9 cellular contexts compared by ENCODE assay signal in genomic region chr10:124723826-124724225, GRCh38. TPM values are rescaled to one million over a fixed set of nuclear protein-coding genes. Genes with fewer than 3 reads are reported as not detected.
A peak's percentile ranks its signal among the peaks of the same experiment; 100 is the strongest.
DNase-seq lines count a peak whose midpoint lies in the region; ATAC-seq and TF ChIP-seq lines count a peak whose summit lies in the region.
"Had no signal": no experiment of that assay in that cellular context is flagged by ENCODE, and none has a peak within 500 bp of the region (broad histone marks: within the 10 kb centered on the region; RNA-seq: fewer than 3 reads in every experiment).

No MANE protein-coding gene starts in this region.

- intact Hi-C loops in activated T-helper 2 cell treated with anti-CD3 and anti-CD28 coated beads, Interferon-gamma antibody, Interleukin-2, Interleukin-4, amounts not matched to agents 10 μg/mL and 5 μg/mL and 100 μg/mL, durations not matched to agents 14 hours and 24 hours and 36 hours (cut with micrococcal nuclease), result loop anchor here (1.0 kb wide), 2 partner anchors 22 to 35 kb away; no protein-coding TSS in a partner anchor
- intact Hi-C loops in head of caudate nucleus (cut with DNase I), result loop anchor here (2.0 kb wide), 1 partner anchor 19 kb away; no protein-coding TSS in a partner anchor

- H3K27ac ChIP-seq in HL-60 (replicated peaks) (peak overlapping the region; percentile 65), liver (ENCODE audit: low read depth in 1 of 2, low read length in 2 of 2) (peak overlapping the region; percentile 61 to 64)

- no peak overlapping the region for H3K9ac ChIP-seq in liver (ENCODE audit: low read depth in 1 of 2, low read length in 2 of 2)

- H3K4me1 Mint-ChIP-seq in activated T-helper 2 cell treated with anti-CD3 and anti-CD28 coated beads, Interferon-gamma antibody, Interleukin-2, Interleukin-4, amounts not matched to agents 10 μg/mL and 5 μg/mL and 100 μg/mL, durations not matched to agents 14 hours and 24 hours and 36 hours (ENCODE audit: low read depth), result peaks cover 67% of the 10 kb centered on the region
- peaks cover 83% of the 10 kb centered on the region for H3K4me1 Mint-ChIP-seq in stimulated activated memory B cell treated with anti-CD40 and anti-IgM and Interleukin-4, amounts not matched to agents 10 μg/mL and 1 μg/mL and 100 μg/mL, for 72 hours

- DNase-seq in HL-60 (ENCODE audit: low read depth in 1 of 2, low spot score in 1 of 2), result no peak
- no peak for DNase-seq in activated T-helper 2 cell treated with anti-CD3 and anti-CD28 coated beads, Interferon-gamma antibody, Interleukin-2, Interleukin-4, amounts not matched to agents 10 μg/mL and 5 μg/mL and 100 μg/mL, durations not matched to agents 14 hours and 24 hours and 36 hours (ENCODE audit: low spot score)
- no peak for DNase-seq in DMS153 treated with DMSO at 0.1 percent for 48 hours (lab: John Stamatoyannopoulos, UW; ENCODE audit: unreplicated experiment)
- no peak for DNase-seq in head of caudate nucleus
- no peak for DNase-seq in NCI-H187 (lab: John Stamatoyannopoulos, UW)
- DNase-seq in GM20000 (ENCODE audit: low spot score), result no peak
- DNase-seq: GF-D8 had no signal

- H3K36me3 ChIP-seq in liver (ENCODE audit: control insufficient read depth in 4 of 4, insufficient read depth in 3 of 4, low read depth in 1 of 4, low read length in 3 of 4), result no peaks in the 10 kb centered on the region

- peaks cover 0 to 15% (median 9%) of the 10 kb centered on the region in 4 donors for H3K4me1 ChIP-seq in liver (ENCODE audit: control insufficient read depth in 4 of 4, insufficient read depth in 4 of 4, low read length in 3 of 4)

- TF ChIP-seq RAD21 in liver (IDR thresholded peaks at IDR 0.05), result no peak

- 78% methylated on average over 9 of the region's 9 CpGs for WGBS in liver

- ATAC-seq in stimulated activated memory B cell treated with anti-CD40 and anti-IgM and Interleukin-4, amounts not matched to agents 10 μg/mL and 1 μg/mL and 100 μg/mL, for 72 hours, result no peak

- H3K27me3 ChIP-seq in HL-60 (ENCODE audit: insufficient read depth, poor library complexity, severe bottlenecking) (no peaks in the 10 kb centered on the region), liver (ENCODE audit: control insufficient read depth in 4 of 4, insufficient read depth in 4 of 4, low read length in 3 of 4) (no peaks in the 10 kb centered on the region)

- H3K9me3 ChIP-seq in liver (ENCODE audit: control insufficient read depth in 4 of 4, low read length in 3 of 4), result no peaks in the 10 kb centered on the region

- H3K4me3 ChIP-seq in HL-60 (replicated peaks; ENCODE audit: insufficient read depth, low read length) (no peak overlapping the region), liver (ENCODE audit: low read depth in 1 of 3, low read length in 3 of 3) (no peak overlapping the region)

- peak overlapping the region; percentile 91 for H3K27ac Mint-ChIP-seq in activated T-helper 2 cell treated with anti-CD3 and anti-CD28 coated beads, Interferon-gamma antibody, Interleukin-2, Interleukin-4, amounts not matched to agents 10 μg/mL and 5 μg/mL and 100 μg/mL, durations not matched to agents 14 hours and 24 hours and 36 hours
- peak overlapping the region; percentile 86 for H3K27ac Mint-ChIP-seq in stimulated activated memory B cell treated with anti-CD40 and anti-IgM and Interleukin-4, amounts not matched to agents 10 μg/mL and 1 μg/mL and 100 μg/mL, for 72 hours

- peaks cover 38% of the 10 kb centered on the region for H3K36me3 Mint-ChIP-seq in activated T-helper 2 cell treated with anti-CD3 and anti-CD28 coated beads, Interferon-gamma antibody, Interleukin-2, Interleukin-4, amounts not matched to agents 10 μg/mL and 5 μg/mL and 100 μg/mL, durations not matched to agents 14 hours and 24 hours and 36 hours (ENCODE audit: low read depth)
- H3K36me3 Mint-ChIP-seq in stimulated activated memory B cell treated with anti-CD40 and anti-IgM and Interleukin-4, amounts not matched to agents 10 μg/mL and 1 μg/mL and 100 μg/mL, for 72 hours, result no peaks in the 10 kb centered on the region

- TF ChIP-seq CTCF in HL-60 (IDR thresholded peaks at IDR 0.05; ENCODE audit: insufficient read depth, low read length), result no peak
- no peak for TF ChIP-seq CTCF in liver (IDR thresholded peaks at IDR 0.05; ENCODE audit: low read depth, low read length, missing input control)
- no peak for TF ChIP-seq CTCF in GM20000 (IDR thresholded peaks at IDR 0.05; ENCODE audit: extremely low read depth, missing control alignments)

- H3K4me3 Mint-ChIP-seq in activated T-helper 2 cell treated with anti-CD3 and anti-CD28 coated beads, Interferon-gamma antibody, Interleukin-2, Interleukin-4, amounts not matched to agents 10 μg/mL and 5 μg/mL and 100 μg/mL, durations not matched to agents 14 hours and 24 hours and 36 hours (ENCODE audit: low read depth), result no peak overlapping the region
- peak overlapping the region; percentile 65 for H3K4me3 Mint-ChIP-seq in stimulated activated memory B cell treated with anti-CD40 and anti-IgM and Interleukin-4, amounts not matched to agents 10 μg/mL and 1 μg/mL and 100 μg/mL, for 72 hours

- no peaks in the 10 kb centered on the region for H3K9me3 Mint-ChIP-seq in activated T-helper 2 cell treated with anti-CD3 and anti-CD28 coated beads, Interferon-gamma antibody, Interleukin-2, Interleukin-4, amounts not matched to agents 10 μg/mL and 5 μg/mL and 100 μg/mL, durations not matched to agents 14 hours and 24 hours and 36 hours
- no peaks in the 10 kb centered on the region for H3K9me3 Mint-ChIP-seq in stimulated activated memory B cell treated with anti-CD40 and anti-IgM and Interleukin-4, amounts not matched to agents 10 μg/mL and 1 μg/mL and 100 μg/mL, for 72 hours

- no peaks in the 10 kb centered on the region for H3K27me3 Mint-ChIP-seq in activated T-helper 2 cell treated with anti-CD3 and anti-CD28 coated beads, Interferon-gamma antibody, Interleukin-2, Interleukin-4, amounts not matched to agents 10 μg/mL and 5 μg/mL and 100 μg/mL, durations not matched to agents 14 hours and 24 hours and 36 hours (ENCODE audit: low read depth)
- H3K27me3 Mint-ChIP-seq in stimulated activated memory B cell treated with anti-CD40 and anti-IgM and Interleukin-4, amounts not matched to agents 10 μg/mL and 1 μg/mL and 100 μg/mL, for 72 hours, result no peaks in the 10 kb centered on the region

TF ChIP-seq in liver, 16 proteins besides CTCF, POLR2A, EP300 and RAD21 (continues in another document):
- no peak for TF ChIP-seq YY1 (IDR thresholded peaks at IDR 0.05)
- TF ChIP-seq, protein P1, sequence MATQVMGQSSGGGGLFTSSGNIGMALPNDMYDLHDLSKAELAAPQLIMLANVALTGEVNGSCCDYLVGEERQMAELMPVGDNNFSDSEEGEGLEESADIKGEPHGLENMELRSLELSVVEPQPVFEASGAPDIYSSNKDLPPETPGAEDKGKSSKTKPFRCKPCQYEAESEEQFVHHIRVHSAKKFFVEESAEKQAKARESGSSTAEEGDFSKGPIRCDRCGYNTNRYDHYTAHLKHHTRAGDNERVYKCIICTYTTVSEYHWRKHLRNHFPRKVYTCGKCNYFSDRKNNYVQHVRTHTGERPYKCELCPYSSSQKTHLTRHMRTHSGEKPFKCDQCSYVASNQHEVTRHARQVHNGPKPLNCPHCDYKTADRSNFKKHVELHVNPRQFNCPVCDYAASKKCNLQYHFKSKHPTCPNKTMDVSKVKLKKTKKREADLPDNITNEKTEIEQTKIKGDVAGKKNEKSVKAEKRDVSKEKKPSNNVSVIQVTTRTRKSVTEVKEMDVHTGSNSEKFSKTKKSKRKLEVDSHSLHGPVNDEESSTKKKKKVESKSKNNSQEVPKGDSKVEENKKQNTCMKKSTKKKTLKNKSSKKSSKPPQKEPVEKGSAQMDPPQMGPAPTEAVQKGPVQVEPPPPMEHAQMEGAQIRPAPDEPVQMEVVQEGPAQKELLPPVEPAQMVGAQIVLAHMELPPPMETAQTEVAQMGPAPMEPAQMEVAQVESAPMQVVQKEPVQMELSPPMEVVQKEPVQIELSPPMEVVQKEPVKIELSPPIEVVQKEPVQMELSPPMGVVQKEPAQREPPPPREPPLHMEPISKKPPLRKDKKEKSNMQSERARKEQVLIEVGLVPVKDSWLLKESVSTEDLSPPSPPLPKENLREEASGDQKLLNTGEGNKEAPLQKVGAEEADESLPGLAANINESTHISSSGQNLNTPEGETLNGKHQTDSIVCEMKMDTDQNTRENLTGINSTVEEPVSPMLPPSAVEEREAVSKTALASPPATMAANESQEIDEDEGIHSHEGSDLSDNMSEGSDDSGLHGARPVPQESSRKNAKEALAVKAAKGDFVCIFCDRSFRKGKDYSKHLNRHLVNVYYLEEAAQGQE (IDR thresholded peaks at IDR 0.05), result no peak
- no peak for TF ChIP-seq TAF1 (conservative IDR thresholded peaks at IDR 0.05)
- TF ChIP-seq HNF4A (conservative IDR thresholded peaks at IDR 0.05), result no peak
- no peak for TF ChIP-seq FOXA1 (IDR thresholded peaks at IDR 0.05)
- TF ChIP-seq, protein P2, sequence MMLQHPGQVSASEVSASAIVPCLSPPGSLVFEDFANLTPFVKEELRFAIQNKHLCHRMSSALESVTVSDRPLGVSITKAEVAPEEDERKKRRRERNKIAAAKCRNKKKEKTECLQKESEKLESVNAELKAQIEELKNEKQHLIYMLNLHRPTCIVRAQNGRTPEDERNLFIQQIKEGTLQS (IDR thresholded peaks at IDR 0.05), result no peak
- no peak for TF ChIP-seq RXRA (IDR thresholded peaks at IDR 0.05)
- TF ChIP-seq FOXA2 (IDR thresholded peaks at IDR 0.05), result no peak
- no peak for TF ChIP-seq JUND (IDR thresholded peaks at IDR 0.05)
- no peak for TF ChIP-seq HNF4G (IDR thresholded peaks at IDR 0.05)
- no peak for TF ChIP-seq EGR1 (IDR thresholded peaks at IDR 0.05; ENCODE audit: low read depth in 2 of 2)
- no peak for TF ChIP-seq GABPA (IDR thresholded peaks at IDR 0.05 in 1 of 2, conservative IDR thresholded peaks at IDR 0.05 in 1 of 2)
- no peak for TF ChIP-seq ZBTB33 (IDR thresholded peaks at IDR 0.05)

RNA-seq across cellular contexts. Expression of gene FAM53B, which starts 20.4 kb away (rescaled TPM):
- 18.1 and 19.3 TPM in 2 replicates for total RNA-seq in activated T-helper 2 cell treated with anti-CD3 and anti-CD28 coated beads, Interferon-gamma antibody, Interleukin-2, Interleukin-4, amounts not matched to agents 10 μg/mL and 5 μg/mL and 100 μg/mL, durations not matched to agents 14 hours and 24 hours and 36 hours
- 10 to 100 TPM; 10.2 to 24.0 TPM for total RNA-seq in liver
- 1 to 10 TPM; 1.1 to 2.3 TPM for polyA plus RNA-seq in liver
